1 cellular context compared by ENCODE assay signal in the genomic region with DNA sequence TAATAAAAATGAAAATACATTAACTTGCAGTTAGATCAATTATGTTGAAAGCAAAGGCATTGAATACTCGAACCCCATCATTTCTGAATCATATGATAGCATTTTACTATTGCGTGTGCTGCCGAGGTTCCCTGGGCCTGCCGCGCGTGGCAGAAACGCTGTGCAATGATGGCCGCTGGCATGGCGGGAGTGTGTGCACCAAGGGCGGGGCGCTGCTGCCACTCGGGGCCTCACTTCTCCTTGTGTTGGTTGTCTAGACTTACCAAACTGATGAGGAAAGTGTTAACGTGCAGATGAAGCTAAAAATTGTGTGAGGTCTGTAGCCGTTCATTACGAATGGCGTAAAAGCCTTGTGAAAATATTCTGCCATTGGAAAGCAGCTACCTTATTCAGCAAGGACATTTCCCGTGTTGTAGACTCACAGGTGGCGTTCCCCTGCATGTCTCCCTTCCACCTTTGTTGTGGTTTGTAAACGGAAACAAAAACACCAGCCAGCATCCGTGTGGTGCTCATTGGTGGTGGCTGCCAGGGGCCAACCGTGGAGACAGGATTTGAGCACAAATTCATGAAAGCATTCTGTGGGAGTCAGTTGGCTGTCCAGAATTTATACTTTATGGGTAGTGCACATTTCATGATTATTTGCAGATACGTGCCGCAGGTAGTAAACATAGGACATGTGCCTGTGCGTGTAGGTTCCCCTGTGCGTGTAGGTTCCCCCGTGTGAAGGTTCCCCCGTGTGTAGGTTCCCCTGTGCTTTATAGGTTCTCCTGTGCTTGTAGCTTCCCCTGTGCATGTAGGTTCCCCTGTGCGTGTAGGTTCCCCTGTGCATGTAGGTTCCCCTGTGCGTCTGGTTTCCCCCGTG.
TF ChIP-seq lines count a peak whose summit lies in the region.

No MANE protein-coding gene starts in this region.

TF ChIP-seq in GM23338, 12 proteins besides CTCF, POLR2A, EP300 and RAD21 (continued from another document):
- TF ChIP-seq, protein P1, sequence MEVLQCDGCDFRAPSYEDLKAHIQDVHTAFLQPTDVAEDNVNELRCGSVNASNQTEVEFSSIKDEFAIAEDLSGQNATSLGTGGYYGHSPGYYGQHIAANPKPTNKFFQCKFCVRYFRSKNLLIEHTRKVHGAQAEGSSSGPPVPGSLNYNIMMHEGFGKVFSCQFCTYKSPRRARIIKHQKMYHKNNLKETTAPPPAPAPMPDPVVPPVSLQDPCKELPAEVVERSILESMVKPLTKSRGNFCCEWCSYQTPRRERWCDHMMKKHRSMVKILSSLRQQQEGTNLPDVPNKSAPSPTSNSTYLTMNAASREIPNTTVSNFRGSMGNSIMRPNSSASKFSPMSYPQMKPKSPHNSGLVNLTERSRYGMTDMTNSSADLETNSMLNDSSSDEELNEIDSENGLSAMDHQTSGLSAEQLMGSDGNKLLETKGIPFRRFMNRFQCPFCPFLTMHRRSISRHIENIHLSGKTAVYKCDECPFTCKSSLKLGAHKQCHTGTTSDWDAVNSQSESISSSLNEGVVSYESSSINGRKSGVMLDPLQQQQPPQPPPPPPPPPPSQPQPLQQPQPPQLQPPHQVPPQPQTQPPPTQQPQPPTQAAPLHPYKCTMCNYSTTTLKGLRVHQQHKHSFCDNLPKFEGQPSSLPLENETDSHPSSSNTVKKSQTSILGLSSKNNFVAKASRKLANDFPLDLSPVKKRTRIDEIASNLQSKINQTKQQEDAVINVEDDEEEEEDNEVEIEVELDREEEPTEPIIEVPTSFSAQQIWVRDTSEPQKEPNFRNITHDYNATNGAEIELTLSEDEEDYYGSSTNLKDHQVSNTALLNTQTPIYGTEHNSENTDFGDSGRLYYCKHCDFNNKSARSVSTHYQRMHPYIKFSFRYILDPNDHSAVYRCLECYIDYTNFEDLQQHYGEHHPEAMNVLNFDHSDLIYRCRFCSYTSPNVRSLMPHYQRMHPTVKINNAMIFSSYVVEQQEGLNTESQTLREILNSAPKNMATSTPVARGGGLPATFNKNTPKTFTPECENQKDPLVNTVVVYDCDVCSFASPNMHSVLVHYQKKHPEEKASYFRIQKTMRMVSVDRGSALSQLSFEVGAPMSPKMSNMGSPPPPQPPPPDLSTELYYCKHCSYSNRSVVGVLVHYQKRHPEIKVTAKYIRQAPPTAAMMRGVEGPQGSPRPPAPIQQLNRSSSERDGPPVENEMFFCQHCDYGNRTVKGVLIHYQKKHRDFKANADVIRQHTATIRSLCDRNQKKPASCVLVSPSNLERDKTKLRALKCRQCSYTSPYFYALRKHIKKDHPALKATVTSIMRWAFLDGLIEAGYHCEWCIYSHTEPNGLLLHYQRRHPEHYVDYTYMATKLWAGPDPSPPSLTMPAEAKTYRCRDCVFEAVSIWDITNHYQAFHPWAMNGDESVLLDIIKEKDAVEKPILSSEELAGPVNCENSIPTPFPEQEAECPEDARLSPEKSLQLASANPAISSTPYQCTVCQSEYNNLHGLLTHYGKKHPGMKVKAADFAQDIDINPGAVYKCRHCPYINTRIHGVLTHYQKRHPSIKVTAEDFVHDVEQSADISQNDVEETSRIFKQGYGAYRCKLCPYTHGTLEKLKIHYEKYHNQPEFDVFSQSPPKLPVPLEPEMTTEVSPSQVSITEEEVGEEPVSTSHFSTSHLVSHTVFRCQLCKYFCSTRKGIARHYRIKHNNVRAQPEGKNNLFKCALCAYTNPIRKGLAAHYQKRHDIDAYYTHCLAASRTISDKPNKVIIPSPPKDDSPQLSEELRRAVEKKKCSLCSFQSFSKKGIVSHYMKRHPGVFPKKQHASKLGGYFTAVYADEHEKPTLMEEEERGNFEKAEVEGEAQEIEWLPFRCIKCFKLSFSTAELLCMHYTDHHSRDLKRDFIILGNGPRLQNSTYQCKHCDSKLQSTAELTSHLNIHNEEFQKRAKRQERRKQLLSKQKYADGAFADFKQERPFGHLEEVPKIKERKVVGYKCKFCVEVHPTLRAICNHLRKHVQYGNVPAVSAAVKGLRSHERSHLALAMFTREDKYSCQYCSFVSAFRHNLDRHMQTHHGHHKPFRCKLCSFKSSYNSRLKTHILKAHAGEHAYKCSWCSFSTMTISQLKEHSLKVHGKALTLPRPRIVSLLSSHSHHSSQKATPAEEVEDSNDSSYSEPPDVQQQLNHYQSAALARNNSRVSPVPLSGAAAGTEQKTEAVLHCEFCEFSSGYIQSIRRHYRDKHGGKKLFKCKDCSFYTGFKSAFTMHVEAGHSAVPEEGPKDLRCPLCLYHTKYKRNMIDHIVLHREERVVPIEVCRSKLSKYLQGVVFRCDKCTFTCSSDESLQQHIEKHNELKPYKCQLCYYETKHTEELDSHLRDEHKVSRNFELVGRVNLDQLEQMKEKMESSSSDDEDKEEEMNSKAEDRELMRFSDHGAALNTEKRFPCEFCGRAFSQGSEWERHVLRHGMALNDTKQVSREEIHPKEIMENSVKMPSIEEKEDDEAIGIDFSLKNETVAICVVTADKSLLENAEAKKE (CRISPR knock-in tag; IDR thresholded peaks at IDR 0.05): no peak
- TF ChIP-seq NANOG (IDR thresholded peaks at IDR 0.05; ENCODE audit: borderline replicate concordance) (no peak), POLR2AphosphoS5 (IDR thresholded peaks at IDR 0.05; ENCODE audit: low read depth) (no peak), EZH2phosphoT487 (IDR thresholded peaks at IDR 0.05; ENCODE audit: unreplicated experiment) (no peak), STAT1 (IDR thresholded peaks at IDR 0.05; ENCODE audit: unreplicated experiment) (no peak), ZNF114 (CRISPR knock-in tag; IDR thresholded peaks at IDR 0.05) (no peak), ZNF331 (CRISPR knock-in tag; IDR thresholded peaks at IDR 0.05; ENCODE audit: low read depth) (no peak), CREB1 (CRISPR knock-in tag; IDR thresholded peaks at IDR 0.05; ENCODE audit: low read depth) (no peak)
- TF ChIP-seq, protein P2, sequence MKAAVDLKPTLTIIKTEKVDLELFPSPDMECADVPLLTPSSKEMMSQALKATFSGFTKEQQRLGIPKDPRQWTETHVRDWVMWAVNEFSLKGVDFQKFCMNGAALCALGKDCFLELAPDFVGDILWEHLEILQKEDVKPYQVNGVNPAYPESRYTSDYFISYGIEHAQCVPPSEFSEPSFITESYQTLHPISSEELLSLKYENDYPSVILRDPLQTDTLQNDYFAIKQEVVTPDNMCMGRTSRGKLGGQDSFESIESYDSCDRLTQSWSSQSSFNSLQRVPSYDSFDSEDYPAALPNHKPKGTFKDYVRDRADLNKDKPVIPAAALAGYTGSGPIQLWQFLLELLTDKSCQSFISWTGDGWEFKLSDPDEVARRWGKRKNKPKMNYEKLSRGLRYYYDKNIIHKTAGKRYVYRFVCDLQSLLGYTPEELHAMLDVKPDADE (IDR thresholded peaks at IDR 0.05): no peak
- TF ChIP-seq, protein P3, sequence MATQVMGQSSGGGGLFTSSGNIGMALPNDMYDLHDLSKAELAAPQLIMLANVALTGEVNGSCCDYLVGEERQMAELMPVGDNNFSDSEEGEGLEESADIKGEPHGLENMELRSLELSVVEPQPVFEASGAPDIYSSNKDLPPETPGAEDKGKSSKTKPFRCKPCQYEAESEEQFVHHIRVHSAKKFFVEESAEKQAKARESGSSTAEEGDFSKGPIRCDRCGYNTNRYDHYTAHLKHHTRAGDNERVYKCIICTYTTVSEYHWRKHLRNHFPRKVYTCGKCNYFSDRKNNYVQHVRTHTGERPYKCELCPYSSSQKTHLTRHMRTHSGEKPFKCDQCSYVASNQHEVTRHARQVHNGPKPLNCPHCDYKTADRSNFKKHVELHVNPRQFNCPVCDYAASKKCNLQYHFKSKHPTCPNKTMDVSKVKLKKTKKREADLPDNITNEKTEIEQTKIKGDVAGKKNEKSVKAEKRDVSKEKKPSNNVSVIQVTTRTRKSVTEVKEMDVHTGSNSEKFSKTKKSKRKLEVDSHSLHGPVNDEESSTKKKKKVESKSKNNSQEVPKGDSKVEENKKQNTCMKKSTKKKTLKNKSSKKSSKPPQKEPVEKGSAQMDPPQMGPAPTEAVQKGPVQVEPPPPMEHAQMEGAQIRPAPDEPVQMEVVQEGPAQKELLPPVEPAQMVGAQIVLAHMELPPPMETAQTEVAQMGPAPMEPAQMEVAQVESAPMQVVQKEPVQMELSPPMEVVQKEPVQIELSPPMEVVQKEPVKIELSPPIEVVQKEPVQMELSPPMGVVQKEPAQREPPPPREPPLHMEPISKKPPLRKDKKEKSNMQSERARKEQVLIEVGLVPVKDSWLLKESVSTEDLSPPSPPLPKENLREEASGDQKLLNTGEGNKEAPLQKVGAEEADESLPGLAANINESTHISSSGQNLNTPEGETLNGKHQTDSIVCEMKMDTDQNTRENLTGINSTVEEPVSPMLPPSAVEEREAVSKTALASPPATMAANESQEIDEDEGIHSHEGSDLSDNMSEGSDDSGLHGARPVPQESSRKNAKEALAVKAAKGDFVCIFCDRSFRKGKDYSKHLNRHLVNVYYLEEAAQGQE (IDR thresholded peaks at IDR 0.05; ENCODE audit: unreplicated experiment): no peak
